15 cellular contexts compared by ENCODE assay signal in the genomic region with DNA sequence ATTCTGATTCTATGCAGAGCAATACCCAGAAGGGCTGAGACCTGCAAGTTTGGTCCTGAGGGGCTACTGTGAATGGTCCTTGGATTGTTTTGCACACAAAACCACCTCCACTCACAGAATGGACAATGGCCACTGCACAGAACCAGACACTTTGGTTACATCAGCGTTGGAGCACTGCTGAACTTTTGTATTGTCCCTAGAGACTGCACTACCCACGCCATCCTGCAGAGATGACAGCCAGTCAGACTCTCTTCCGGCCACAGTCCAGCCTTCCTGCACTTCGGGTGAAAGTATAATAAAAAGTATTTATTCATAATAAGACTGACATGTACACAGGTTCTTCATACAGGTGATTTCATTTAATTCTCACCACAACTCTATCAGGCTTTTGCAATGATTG. TPM values are rescaled to one million over a fixed set of nuclear protein-coding genes. Genes with fewer than 3 reads are reported as not detected.
A peak's percentile ranks its signal among the peaks of the same experiment; 100 is the strongest.
DNase-seq lines count a peak whose midpoint lies in the region; ATAC-seq and TF ChIP-seq lines count a peak whose summit lies in the region.
"Had no signal": no experiment of that assay in that cellular context is flagged by ENCODE, and none has a peak within 500 bp of the region (broad histone marks: within the 10 kb centered on the region; RNA-seq: fewer than 3 reads in every experiment).

No MANE protein-coding gene starts in this region.

- H3K27me3 ChIP-seq in foreskin keratinocyte, result peaks cover 56% of the 10 kb centered on the region
- H3K27me3 ChIP-seq in CD4-positive, alpha-beta T cell (ENCODE audit: control insufficient read depth, insufficient read depth, low read length), result peaks cover 13% of the 10 kb centered on the region

- no peak overlapping the region for H3K27ac ChIP-seq in foreskin keratinocyte
- H3K27ac ChIP-seq in CD4-positive, alpha-beta T cell (ENCODE audit: low read depth, low read length), result no peak overlapping the region
- H3K27ac ChIP-seq: coronary artery, skin epidermis, upper lobe of left lung had no signal

- POLR2A ChIA-PET in CD4-positive, alpha-beta T cell (lab: Charles Lee), result no interaction called here

- H3K4me3 Mint-ChIP-seq in progenitor cell of endocrine pancreas (ENCODE audit: low read depth), result no peak overlapping the region
- no peak overlapping the region for H3K4me3 Mint-ChIP-seq in CD4-positive, alpha-beta T cell
- H3K4me3 Mint-ChIP-seq: natural killer cell had no signal

- H3K27ac Mint-ChIP-seq in progenitor cell of endocrine pancreas, result no peak overlapping the region
- no peak overlapping the region for H3K27ac Mint-ChIP-seq in CD4-positive, alpha-beta T cell
- H3K27ac Mint-ChIP-seq: natural killer cell had no signal

- ATAC-seq in GM19035 (IDR thresholded peaks at IDR 0.05; ENCODE audit: unreplicated experiment) (peak; percentile 98), HG02678 (IDR thresholded peaks at IDR 0.05; ENCODE audit: unreplicated experiment) (peak; percentile 66), HG03565 (IDR thresholded peaks at IDR 0.05; ENCODE audit: unreplicated experiment) (peak; percentile 91), foreskin keratinocyte (no peak)
- no peak for ATAC-seq in CD4-positive, alpha-beta T cell (ENCODE audit: poor library complexity)
- ATAC-seq: natural killer cell had no signal

- CTCF ChIA-PET in CD4-positive, alpha-beta T cell (lab: Charles Lee), result no interaction called here

- peaks cover 56% of the 10 kb centered on the region for H3K27me3 Mint-ChIP-seq in progenitor cell of endocrine pancreas
- H3K27me3 Mint-ChIP-seq in CD4-positive, alpha-beta T cell, result peaks cover 39% of the 10 kb centered on the region

- no peaks in the 10 kb centered on the region for H3K9me3 ChIP-seq in CD4-positive, alpha-beta T cell (ENCODE audit: control insufficient read depth, low read length)
- H3K9me3 ChIP-seq: upper lobe of left lung had no signal

- intact Hi-C loops in CD4-positive, alpha-beta T cell (cut with DNase I, micrococcal nuclease), result no loop called here

- TF ChIP-seq CTCF in GM12865 (IDR thresholded peaks at IDR 0.05; ENCODE audit: insufficient read depth, low read depth, low read length, missing control alignments), result no peak
- no peak for TF ChIP-seq CTCF in foreskin keratinocyte (conservative IDR thresholded peaks at IDR 0.05)
- TF ChIP-seq CTCF in progenitor cell of endocrine pancreas (IDR thresholded peaks at IDR 0.05; ENCODE audit: unreplicated experiment), result no peak
- no peak for TF ChIP-seq CTCF in CD4-positive, alpha-beta T cell (IDR thresholded peaks at IDR 0.05)

- H3K4me1 ChIP-seq in foreskin keratinocyte, result no peaks in the 10 kb centered on the region

- H3K36me3 Mint-ChIP-seq in progenitor cell of endocrine pancreas (ENCODE audit: insufficient read depth), result no peaks in the 10 kb centered on the region
- no peaks in the 10 kb centered on the region for H3K36me3 Mint-ChIP-seq in CD4-positive, alpha-beta T cell (ENCODE audit: low read depth)
- H3K36me3 Mint-ChIP-seq: natural killer cell had no signal

- H3K4me3 ChIP-seq in GM12865 (ENCODE audit: low read depth, low read length), result no peak overlapping the region
- H3K4me3 ChIP-seq: coronary artery, skin epidermis, upper lobe of left lung had no signal

- DNase-seq in GM12865 (ENCODE audit: low read depth) (peak; percentile 62), foreskin keratinocyte (no peak), progenitor cell of endocrine pancreas (ENCODE audit: low spot score, unreplicated experiment) (no peak)
- no peak for DNase-seq in activated CD4-positive, CD25-positive, alpha-beta regulatory T cell treated with anti-CD3 and anti-CD28 coated beads, Interleukin-2, amount 50 U/mL, for 72 hours
- DNase-seq in CD4-positive, alpha-beta T cell, result no peak
- DNase-seq: GOT3, natural killer cell, upper lobe of left lung had no signal

- no peaks in the 10 kb centered on the region for H3K9me3 Mint-ChIP-seq in progenitor cell of endocrine pancreas (ENCODE audit: low read depth)
- H3K9me3 Mint-ChIP-seq in CD4-positive, alpha-beta T cell, result no peaks in the 10 kb centered on the region
- H3K9me3 Mint-ChIP-seq: natural killer cell had no signal

- peaks cover 9% of the 10 kb centered on the region for H3K4me1 Mint-ChIP-seq in progenitor cell of endocrine pancreas (ENCODE audit: low read depth)
- no peaks in the 10 kb centered on the region for H3K4me1 Mint-ChIP-seq in CD4-positive, alpha-beta T cell (ENCODE audit: low read depth)

RNA-seq across cellular contexts. Expression of gene CELF4, which starts 35.7 kb away (rescaled TPM):
- total RNA-seq in foreskin keratinocyte (not detected in 2 replicates), progenitor cell of endocrine pancreas (4.6 and 5.5 TPM in 2 replicates)
- polyA plus RNA-seq in foreskin keratinocyte, result not detected in 2 replicates
- not detected for total RNA-seq in CD4-positive, alpha-beta T cell
- total RNA-seq: G401, kidney epithelial cell, natural killer cell had no signal

Comparison
In these comparisons a context has a peak if more than half of its experiments do, and no peak if none do; other contexts are left out.
1. ATAC-seq: peak in GM19035 (single experiment), HG02678 (single experiment) and HG03565 (single experiment); none in foreskin keratinocyte (single experiment) and CD4-positive, alpha-beta T cell (single experiment).